8 cellular contexts compared by ENCODE assay signal in genomic region chr19:9621156-9622037, GRCh38. TPM values are rescaled to one million over a fixed set of nuclear protein-coding genes. Genes with fewer than 3 reads are reported as not detected.
DNase-seq lines count a peak whose midpoint lies in the region; ATAC-seq and TF ChIP-seq lines count a peak whose summit lies in the region.

ZNF561 (minus strand) TSS chr19:9621232; CDS start chr19:9619456, 1,776 bp downstream.

- peak in 1 of 5 experiments; percentile 41 for TF ChIP-seq CTCF in tibial nerve (IDR thresholded peaks at IDR 0.05)

- peaks cover 39% of the 10 kb centered on the region for H3K36me3 Mint-ChIP-seq in activated naive CD8-positive, alpha-beta T cell treated with anti-CD3 and anti-CD28 coated beads, Interleukin-2, amount 50 U/mL, for 24 hours (ENCODE audit: low read depth)

- H3K79me2 ChIP-seq in trophoblast cell (ENCODE audit: control insufficient read depth, insufficient read depth, low read length, poor library complexity) = peaks cover 8% of the 10 kb centered on the region

- H3K27me3 ChIP-seq in trophoblast cell (ENCODE audit: insufficient read depth, low read length) (no peaks in the 10 kb centered on the region), tibial nerve (no peaks in the 10 kb centered on the region)

- H3K4me3 ChIP-seq in trophoblast cell (ENCODE audit: low read depth, low read length) = peak within 1 kb of the TSS; percentile 87
- peak within 1 kb of the TSS; percentile 57 to 90 (median 84) for H3K4me3 ChIP-seq in tibial nerve

- peaks cover 16 to 28% of the 10 kb centered on the region in 2 experiments for H3K36me3 ChIP-seq in trophoblast cell (ENCODE audit: control insufficient read depth in 1 of 2, insufficient read depth in 2 of 2, low read length in 2 of 2)
- H3K36me3 ChIP-seq in tibial nerve = peaks cover 8 to 31% (median 23%) of the 10 kb centered on the region in 3 donors

- H4K12ac ChIP-seq in trophoblast cell (ENCODE audit: low read depth, low read length) = peak within 1 kb of the TSS; percentile 90

- TF ChIP-seq EP300 in tibial nerve (IDR thresholded peaks at IDR 0.05) = peak in 1 of 2 donors; percentile 67

- H3K4me1 ChIP-seq in trophoblast cell (ENCODE audit: control insufficient read depth in 1 of 2, insufficient read depth in 2 of 2, low read length in 2 of 2) (peaks cover 5 to 6% of the 10 kb centered on the region in 2 experiments), tibial nerve (peaks cover 2 to 27% (median 9%) of the 10 kb centered on the region in 4 donors)

- H3K27ac Mint-ChIP-seq in activated naive CD8-positive, alpha-beta T cell treated with anti-CD3 and anti-CD28 coated beads, Interleukin-2, amount 50 U/mL, for 24 hours = peak within 1 kb of the TSS; percentile 100

- no peaks in the 10 kb centered on the region for H3K9me3 ChIP-seq in trophoblast cell (ENCODE audit: insufficient read depth, low read depth, low read length)
- no peaks in the 10 kb centered on the region for H3K9me3 ChIP-seq in tibial nerve

- H3K18ac ChIP-seq in trophoblast cell (ENCODE audit: low read length) = peak within 1 kb of the TSS; percentile 94

- peak within 1 kb of the TSS; percentile 100 for H3K4me3 Mint-ChIP-seq in activated naive CD8-positive, alpha-beta T cell treated with anti-CD3 and anti-CD28 coated beads, Interleukin-2, amount 50 U/mL, for 24 hours

- H2BK120ac ChIP-seq in trophoblast cell (ENCODE audit: insufficient read depth, low read length, poor library complexity) = peak within 1 kb of the TSS; percentile 86

- peaks cover 27% of the 10 kb centered on the region for H3K4me1 Mint-ChIP-seq in activated naive CD8-positive, alpha-beta T cell treated with anti-CD3 and anti-CD28 coated beads, Interleukin-2, amount 50 U/mL, for 24 hours

- WGBS in trophoblast cell (ENCODE audit: extremely low coverage, insufficient coverage, insufficient read length) = no CpG with 5 or more reads among the region's 33 CpGs
- WGBS in tibial nerve, 2 donors = 1% methylated on average over 30 to 32 of the region's 33 CpGs

- peak; percentile 87 for ATAC-seq in HG02588 (IDR thresholded peaks at IDR 0.05; ENCODE audit: unreplicated experiment)
- peak; percentile 94 for ATAC-seq in activated naive CD8-positive, alpha-beta T cell treated with anti-CD3 and anti-CD28 coated beads, Interleukin-2, amount 50 U/mL, for 24 hours

- peak within 1 kb of the TSS; percentile 75 for H3K4me2 ChIP-seq in trophoblast cell (ENCODE audit: low read length)

- H3K14ac ChIP-seq in trophoblast cell (ENCODE audit: low read length) = peak within 1 kb of the TSS; percentile 74

- peak within 1 kb of the TSS; percentile 33 for H2AK5ac ChIP-seq in trophoblast cell (ENCODE audit: low read length)

- peak within 1 kb of the TSS; percentile 64 for H3K4ac ChIP-seq in trophoblast cell (ENCODE audit: low read depth, low read length)

- peak within 1 kb of the TSS; percentile 90 for H2BK5ac ChIP-seq in trophoblast cell (ENCODE audit: low read depth, low read length, poor library complexity)

- H3K9me3 Mint-ChIP-seq in activated naive CD8-positive, alpha-beta T cell treated with anti-CD3 and anti-CD28 coated beads, Interleukin-2, amount 50 U/mL, for 24 hours = no peaks in the 10 kb centered on the region

- H2AFZ ChIP-seq in trophoblast cell (ENCODE audit: insufficient read depth, low read length, poor library complexity) = peak within 1 kb of the TSS; percentile 62

- no peak within 1 kb of the TSS for H3K23ac ChIP-seq in trophoblast cell (ENCODE audit: low read length)

- DNase-seq in GF-D8 (lab: John Stamatoyannopoulos, UW) = peak; percentile 67
- peak; percentile 64 to 95 (median 95) for DNase-seq in NCI-H1417 (lab: John Stamatoyannopoulos, UW)
- DNase-seq in SW480 (ENCODE audit: low spot score) = peak; percentile 83
- DNase-seq in activated naive CD8-positive, alpha-beta T cell treated with anti-CD3 and anti-CD28 coated beads, Interleukin-2, amount 50 U/mL, for 24 hours = peak; percentile 89
- DNase-seq in cardiac septum (ENCODE audit: low spot score) = peak; percentile 94
- peak; percentile 76 to 86 for DNase-seq in trophoblast cell
- peak; percentile 65 to 76 for DNase-seq in tibial nerve (ENCODE audit: low spot score in 2 of 2)

- intact Hi-C loops in cardiac septum (cut with DNase I) = loop anchor here (2.0 kb wide), 3 partner anchors 37 to 171 kb away; partner anchors contain the start of genes ZNF121 and ZNF846

- peaks cover 9% of the 10 kb centered on the region for H3K79me1 ChIP-seq in trophoblast cell (ENCODE audit: low read length)

- H3K27me3 Mint-ChIP-seq in activated naive CD8-positive, alpha-beta T cell treated with anti-CD3 and anti-CD28 coated beads, Interleukin-2, amount 50 U/mL, for 24 hours = peaks cover 3% of the 10 kb centered on the region

- peak in 1 of 2 donors; percentile 26 for TF ChIP-seq POLR2A in tibial nerve (IDR thresholded peaks at IDR 0.05)

- H3K9ac ChIP-seq in trophoblast cell (ENCODE audit: low read length) = peak within 1 kb of the TSS; percentile 93

- H2BK12ac ChIP-seq in trophoblast cell (ENCODE audit: low read length) = peak within 1 kb of the TSS; percentile 38

- peak within 1 kb of the TSS; percentile 91 for H3K27ac ChIP-seq in trophoblast cell (ENCODE audit: low read depth, low read length)
- peak within 1 kb of the TSS; percentile 85 to 95 (median 87) for H3K27ac ChIP-seq in tibial nerve

- H4K8ac ChIP-seq in trophoblast cell (ENCODE audit: low read depth, low read length) = peak within 1 kb of the TSS; percentile 86

- peak within 1 kb of the TSS; percentile 86 for H4K91ac ChIP-seq in trophoblast cell (ENCODE audit: low read depth, low read length)

RNA-seq across cellular contexts. Expression of gene ZNF561, which starts in this region (rescaled TPM):
- total RNA-seq in cardiac septum (27.4 TPM), tibial nerve (10 to 100 TPM; 19.4 to 30.3 (median 21.9) TPM)
- 34.5 and 34.6 TPM in 2 replicates for polyA plus RNA-seq in trophoblast cell (2013)

Comparison
In these comparisons a context has a peak if more than half of its experiments do, and no peak if none do; other contexts are left out.
1. Peak in every context shown above with its lines: DNase-seq, ATAC-seq, H3K4me3 ChIP-seq and H3K27ac ChIP-seq.